13 cellular contexts compared by ENCODE assay signal in genomic region chr6:15595461-15596173, GRCh38.
A peak's percentile ranks its signal among the peaks of the same experiment; 100 is the strongest.
DNase-seq lines count a peak whose midpoint lies in the region; ATAC-seq, FAIRE-seq and TF ChIP-seq lines count a peak whose summit lies in the region.
"Had no signal": no experiment of that assay in that cellular context is flagged by ENCODE, and none has a peak within 500 bp of the region (broad histone marks: within the 10 kb centered on the region; RNA-seq: fewer than 3 reads in every experiment).

No MANE protein-coding gene starts in this region.

- peak; percentile 11 for DNase-seq in NOMO-1 treated with DMSO at 0.1 percent for 48 hours (lab: John Stamatoyannopoulos, UW; ENCODE audit: unreplicated experiment)
- no peak for DNase-seq in NOMO-1 treated with dmso at 0.1 percent for 144 hours (lab: John Stamatoyannopoulos, UW; ENCODE audit: unreplicated experiment)
- DNase-seq in bronchial epithelial cell (ENCODE audit: low read depth), result peak; percentile 21
- DNase-seq in left ventricle myocardium superior, result peak; percentile 23
- DNase-seq in aorta, result no peak
- no peak for DNase-seq in GM13977 (ENCODE audit: low spot score)
- DNase-seq: Caco-2, kidney, Peyer's patch, T1000 had no signal

- peaks cover 3 to 8% of the 10 kb centered on the region in 2 donors for H3K4me1 ChIP-seq in aorta (ENCODE audit: control insufficient read depth in 1 of 2, insufficient read depth in 2 of 2, low read length in 2 of 2)
- H3K4me1 ChIP-seq: Caco-2, Peyer's patch had no signal

- no peaks in the 10 kb centered on the region for H3K36me3 ChIP-seq in bronchial epithelial cell (ENCODE audit: control insufficient read depth, insufficient read depth, low read length)
- H3K36me3 ChIP-seq in aorta (ENCODE audit: control insufficient read depth in 1 of 2, insufficient read depth in 2 of 2, low read length in 1 of 2), result peaks cover 0 to 2% of the 10 kb centered on the region in 2 donors
- H3K36me3 ChIP-seq: Peyer's patch had no signal

- intact Hi-C loops in left ventricle myocardium superior (cut with micrococcal nuclease) (no loop called here), aorta (cut with DNase I) (no loop called here)

- no peak for TF ChIP-seq CTCF in bronchial epithelial cell (IDR thresholded peaks at IDR 0.05; ENCODE audit: insufficient read depth, low read length, severe bottlenecking)
- TF ChIP-seq CTCF in GM13977 (IDR thresholded peaks at IDR 0.05; ENCODE audit: extremely low read depth, insufficient read depth, missing control alignments), result no peak

- H3K9me3 ChIP-seq in aorta (ENCODE audit: control insufficient read depth, low read length), result no peaks in the 10 kb centered on the region
- H3K9me3 ChIP-seq: Caco-2, Peyer's patch had no signal

- 4 to 11% methylated on average over 7 of the region's 7 CpGs for WGBS in aorta, 2 donors

- H3K27me3 ChIP-seq in bronchial epithelial cell (ENCODE audit: control insufficient read depth, insufficient read depth, low read length) (no peaks in the 10 kb centered on the region), aorta (ENCODE audit: control insufficient read depth in 1 of 2, insufficient read depth in 2 of 2, low read length in 1 of 2) (no peaks in the 10 kb centered on the region)
- H3K27me3 ChIP-seq: Peyer's patch had no signal

- TF ChIP-seq POLR2A in GM18505 (IDR thresholded peaks at IDR 0.05; ENCODE audit: borderline replicate concordance, extremely low read depth, insufficient read depth, insufficient read length), result no peak

- in situ Hi-C loops in GM13977 (cut with MboI; ENCODE audit: low pct_unique_long_range_greater_than_20kb, low sequenced_read_pairs, unreplicated experiment), result no loop called here

- H3K4me3 ChIP-seq in bronchial epithelial cell (ENCODE audit: low read depth, low read length) (no peak overlapping the region), aorta (ENCODE audit: low read length in 2 of 2) (no peak overlapping the region)
- H3K4me3 ChIP-seq: Peyer's patch had no signal

- H3K27ac ChIP-seq in aorta (ENCODE audit: low read depth in 1 of 2, low read length in 2 of 2), result peak overlapping the region; percentile 52 to 87
- H3K27ac ChIP-seq: Peyer's patch had no signal

- ATAC-seq in left ventricle myocardium superior, result peak; percentile 90
- ATAC-seq in aorta (ENCODE audit: low FRiP score), result peak; percentile 26
- no peak for ATAC-seq in HG03159 (IDR thresholded peaks at IDR 0.05; ENCODE audit: unreplicated experiment)
- no peak for ATAC-seq in GM18505 (IDR thresholded peaks at IDR 0.05; ENCODE audit: unreplicated experiment)

- no peak for FAIRE-seq in bronchial epithelial cell (lab: Jason Lieb, UNC)
- FAIRE-seq: A204.1, kidney had no signal

Comparison
In these comparisons a context has a peak if more than half of its experiments do, and no peak if none do; other contexts are left out.
1. DNase-seq: peak in NOMO-1 treated with DMSO at 0.1 percent for 48 hours (single experiment), bronchial epithelial cell (single experiment) and left ventricle myocardium superior (single experiment); none in NOMO-1 treated with dmso at 0.1 percent for 144 hours (single experiment), aorta (0 of 2) and GM13977 (single experiment).
2. ATAC-seq: peak in left ventricle myocardium superior (single experiment) and aorta (single experiment); none in HG03159 (single experiment) and GM18505 (single experiment).